9 cellular contexts compared by ENCODE assay signal in the genomic region with DNA sequence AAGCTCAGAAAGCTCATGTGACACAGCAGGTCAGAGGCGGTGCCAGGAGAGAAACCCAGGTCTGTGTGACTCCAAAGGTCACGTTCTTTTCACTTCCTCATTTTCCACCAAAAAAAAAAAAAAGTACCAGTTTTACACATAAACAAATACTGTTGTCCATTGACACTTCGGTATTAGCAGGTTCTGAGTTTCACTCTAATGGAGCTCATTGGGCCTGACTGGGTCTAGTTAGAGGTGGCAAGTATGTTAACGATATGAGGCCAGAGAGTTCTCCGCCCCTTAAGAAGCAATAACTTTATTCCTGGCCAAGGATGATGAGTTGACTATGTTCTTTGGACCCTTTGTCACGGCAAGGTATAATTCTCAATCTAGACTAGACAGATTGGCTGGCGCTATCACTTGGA. TPM values are rescaled to one million over a fixed set of nuclear protein-coding genes. Genes with fewer than 3 reads are reported as not detected.
DNase-seq lines count a peak whose midpoint lies in the region; ATAC-seq and TF ChIP-seq lines count a peak whose summit lies in the region.
"Had no signal": no experiment of that assay in that cellular context is flagged by ENCODE, and none has a peak within 500 bp of the region (broad histone marks: within the 10 kb centered on the region; RNA-seq: fewer than 3 reads in every experiment).

No MANE protein-coding gene starts in this region.

- TF ChIP-seq CTCF in type B pancreatic cell (conservative IDR thresholded peaks at IDR 0.05) = no peak

- no peaks in the 10 kb centered on the region for H3K9me3 Mint-ChIP-seq in activated naive CD8-positive, alpha-beta T cell treated with anti-CD3 and anti-CD28 coated beads, Interleukin-2, amount 50 U/mL, for 24 hours
- H3K9me3 Mint-ChIP-seq in activated naive CD8-positive, alpha-beta T cell treated with anti-CD3 and anti-CD28 coated beads for 36 hours = no peaks in the 10 kb centered on the region
- H3K9me3 Mint-ChIP-seq in type B pancreatic cell = no peaks in the 10 kb centered on the region

- peak; percentile 65 for ATAC-seq in activated naive CD8-positive, alpha-beta T cell treated with anti-CD3 and anti-CD28 coated beads, Interleukin-2, amount 50 U/mL, for 24 hours
- peak; percentile 89 for ATAC-seq in HG03066 (IDR thresholded peaks at IDR 0.05; ENCODE audit: low read depth, unreplicated experiment)
- ATAC-seq: A549 had no signal

- H3K27ac Mint-ChIP-seq in activated naive CD8-positive, alpha-beta T cell treated with anti-CD3 and anti-CD28 coated beads, Interleukin-2, amount 50 U/mL, for 24 hours = peak overlapping the region; percentile 64
- no peak overlapping the region for H3K27ac Mint-ChIP-seq in activated naive CD8-positive, alpha-beta T cell treated with anti-CD3 and anti-CD28 coated beads for 36 hours
- H3K27ac Mint-ChIP-seq in type B pancreatic cell = peak overlapping the region; percentile 50

- DNase-seq in activated naive CD8-positive, alpha-beta T cell treated with anti-CD3 and anti-CD28 coated beads, Interleukin-2, amount 50 U/mL, for 24 hours = peak; percentile 19
- DNase-seq in activated naive CD8-positive, alpha-beta T cell treated with anti-CD3 and anti-CD28 coated beads for 36 hours = no peak
- DNase-seq in RPMI8226 = peak; percentile 89
- no peak for DNase-seq in type B pancreatic cell (ENCODE audit: extremely low spot score, unreplicated experiment)
- no peak for DNase-seq in activated CD4-positive, alpha-beta T cell treated with anti-CD3 and anti-CD28 coated beads for 48 hours
- no peak for DNase-seq in T-helper 2 cell
- no peak for DNase-seq in activated CD4-positive, alpha-beta T cell treated with anti-CD3 and anti-CD28 coated beads, Interleukin-2, amount 50 U/mL, for 48 hours

- peaks cover 19% of the 10 kb centered on the region for H3K4me1 Mint-ChIP-seq in activated naive CD8-positive, alpha-beta T cell treated with anti-CD3 and anti-CD28 coated beads, Interleukin-2, amount 50 U/mL, for 24 hours
- peaks cover 7% of the 10 kb centered on the region for H3K4me1 Mint-ChIP-seq in activated naive CD8-positive, alpha-beta T cell treated with anti-CD3 and anti-CD28 coated beads for 36 hours
- peaks cover 8% of the 10 kb centered on the region for H3K4me1 Mint-ChIP-seq in type B pancreatic cell (ENCODE audit: unreplicated experiment)

- H3K36me3 Mint-ChIP-seq in activated naive CD8-positive, alpha-beta T cell treated with anti-CD3 and anti-CD28 coated beads, Interleukin-2, amount 50 U/mL, for 24 hours (ENCODE audit: low read depth) = no peaks in the 10 kb centered on the region
- no peaks in the 10 kb centered on the region for H3K36me3 Mint-ChIP-seq in activated naive CD8-positive, alpha-beta T cell treated with anti-CD3 and anti-CD28 coated beads for 36 hours
- no peaks in the 10 kb centered on the region for H3K36me3 Mint-ChIP-seq in type B pancreatic cell

- H3K4me3 Mint-ChIP-seq in activated naive CD8-positive, alpha-beta T cell treated with anti-CD3 and anti-CD28 coated beads, Interleukin-2, amount 50 U/mL, for 24 hours = no peak overlapping the region
- no peak overlapping the region for H3K4me3 Mint-ChIP-seq in activated naive CD8-positive, alpha-beta T cell treated with anti-CD3 and anti-CD28 coated beads for 36 hours
- no peak overlapping the region for H3K4me3 Mint-ChIP-seq in type B pancreatic cell

- no peaks in the 10 kb centered on the region for H3K27me3 Mint-ChIP-seq in activated naive CD8-positive, alpha-beta T cell treated with anti-CD3 and anti-CD28 coated beads, Interleukin-2, amount 50 U/mL, for 24 hours
- no peaks in the 10 kb centered on the region for H3K27me3 Mint-ChIP-seq in activated naive CD8-positive, alpha-beta T cell treated with anti-CD3 and anti-CD28 coated beads for 36 hours
- H3K27me3 Mint-ChIP-seq in type B pancreatic cell = no peaks in the 10 kb centered on the region

RNA-seq across cellular contexts. Expression of a gene that starts 30.0 kb away (rescaled TPM):
- total RNA-seq in activated naive CD8-positive, alpha-beta T cell treated with anti-CD3 and anti-CD28 coated beads for 36 hours = 10 to 100 TPM; 20.0 to 21.2 TPM
- 15.0 and 15.1 TPM in 2 replicates for total RNA-seq in type B pancreatic cell (ENCODE audit: low replicate concordance)

RNA-seq across cellular contexts. Expression of a gene that starts 33.4 kb away (rescaled TPM):
- total RNA-seq in activated naive CD8-positive, alpha-beta T cell treated with anti-CD3 and anti-CD28 coated beads for 36 hours = 100 to 1,000 TPM; 342 to 363 TPM
- 684 and 873 TPM in 2 replicates for total RNA-seq in type B pancreatic cell (ENCODE audit: low replicate concordance)

Comparison
In these comparisons a context has a peak if more than half of its experiments do, and no peak if none do; other contexts are left out.
1. DNase-seq: peak in activated naive CD8-positive, alpha-beta T cell treated with anti-CD3 and anti-CD28 coated beads, Interleukin-2, amount 50 U/mL, for 24 hours (single experiment) and RPMI8226 (single experiment); none in activated naive CD8-positive, alpha-beta T cell treated with anti-CD3 and anti-CD28 coated beads for 36 hours (single experiment), type B pancreatic cell (single experiment), activated CD4-positive, alpha-beta T cell treated with anti-CD3 and anti-CD28 coated beads for 48 hours (single experiment), T-helper 2 cell (0 of 5) and activated CD4-positive, alpha-beta T cell treated with anti-CD3 and anti-CD28 coated beads, Interleukin-2, amount 50 U/mL, for 48 hours (0 of 2).